ENCODE assay signal across 27 cellular contexts in genomic region chr20:20227013-20227571, GRCh38.
"Had no signal": no experiment of that assay in that cellular context is flagged by ENCODE, and none has a peak within 500 bp of the region (broad histone marks: within the 10 kb centered on the region; RNA-seq: fewer than 3 reads in every experiment).

No MANE protein-coding gene starts in this region.

- H3K4me1 Mint-ChIP-seq: memory B cell; stimulated activated memory B cell treated with anti-CD40 and anti-IgM and Interleukin-4, amounts not matched to agents 10 μg/mL and 1 μg/mL and 100 μg/mL, for 72 hours had no signal

- FAIRE-seq: endometrium, frontal cortex, kidney, pancreas had no signal

- H3K27me3 ChIP-seq: hepatocyte, pancreas, sigmoid colon, testis, tibial artery, uterus had no signal

- H3K4me2 ChIP-seq: hepatocyte had no signal

- H3K36me3 ChIP-seq: esophagus squamous epithelium, neutrophil, pancreas, sigmoid colon, spleen, tibial artery, upper lobe of right lung, uterus had no signal

- H3K4me3 Mint-ChIP-seq: memory B cell; natural killer cell; stimulated activated memory B cell treated with anti-CD40 and anti-IgM and Interleukin-4, amounts not matched to agents 10 μg/mL and 1 μg/mL and 100 μg/mL, for 72 hours had no signal

- H3K36me3 Mint-ChIP-seq: memory B cell; natural killer cell; stimulated activated memory B cell treated with anti-CD40 and anti-IgM and Interleukin-4, amounts not matched to agents 10 μg/mL and 1 μg/mL and 100 μg/mL, for 72 hours had no signal

- H3K4me1 ChIP-seq: esophagus squamous epithelium, pancreas, sigmoid colon, spleen, testis, upper lobe of right lung, uterus had no signal

- ATAC-seq: left lobe of liver; natural killer cell; pancreas; stimulated activated memory B cell treated with anti-CD40 and anti-IgM and Interleukin-4, amounts not matched to agents 10 μg/mL and 1 μg/mL and 100 μg/mL, for 72 hours; stimulated activated naive CD8-positive, alpha-beta T cell treated with anti-CD3 and anti-CD28 coated beads, Interleukin-15, Interleukin-2, amounts not matched to agents 100 U/mL and 50 U/mL, for 24 hours; upper lobe of right lung had no signal

- H3K4me3 ChIP-seq: coronary artery, esophagus squamous epithelium, hepatocyte, lung, pancreas, sigmoid colon, skin epidermis, spleen, testis, tibial artery, upper lobe of right lung, uterus had no signal

- H3K27ac ChIP-seq: coronary artery, esophagus squamous epithelium, hepatocyte, neutrophil, pancreas, sigmoid colon, skin epidermis, spleen, testis, tibial artery, upper lobe of right lung, uterus had no signal

- H3K9me3 Mint-ChIP-seq: natural killer cell; stimulated activated memory B cell treated with anti-CD40 and anti-IgM and Interleukin-4, amounts not matched to agents 10 μg/mL and 1 μg/mL and 100 μg/mL, for 72 hours had no signal

- DNase-seq: dermis blood vessel endothelial cell; effector memory CD4-positive, alpha-beta T cell; erythroblast; esophagus squamous epithelium; head of caudate nucleus; kidney; natural killer cell; pancreas; sigmoid colon; spleen; stimulated activated CD4-positive, alpha-beta T cell treated with anti-CD3 and anti-CD28 coated beads, Interleukin-4, amount 100 ng/mL, for 4 hours; stimulated activated naive CD8-positive, alpha-beta T cell treated with anti-CD3 and anti-CD28 coated beads, Interleukin-15, Interleukin-2, amounts not matched to agents 100 U/mL and 50 U/mL, for 24 hours; substantia nigra; testis; tibial artery; upper lobe of right lung; uterus had no signal

- H3K27ac Mint-ChIP-seq: memory B cell; natural killer cell; stimulated activated memory B cell treated with anti-CD40 and anti-IgM and Interleukin-4, amounts not matched to agents 10 μg/mL and 1 μg/mL and 100 μg/mL, for 72 hours had no signal

- H3K9me3 ChIP-seq: esophagus squamous epithelium, neutrophil, pancreas, testis, tibial artery, upper lobe of right lung, uterus had no signal
